In genomic region chr22:39049486-39049885, GRCh38 we compare ENCODE assay signal across 4 cellular contexts. TPM values are rescaled to one million over a fixed set of nuclear protein-coding genes. Genes with fewer than 3 reads are reported as not detected.
"Had no signal": no experiment of that assay in that cellular context is flagged by ENCODE, and none has a peak within 500 bp of the region (broad histone marks: within the 10 kb centered on the region; RNA-seq: fewer than 3 reads in every experiment).

No MANE protein-coding gene starts in this region.

RNA-seq across cellular contexts. Expression of gene APOBEC3G, which starts 27.6 kb away (rescaled TPM):
- total RNA-seq: HT-29 had no signal

RNA-seq across cellular contexts. Expression of gene APOBEC3D, which starts 28.6 kb away (rescaled TPM):
- total RNA-seq: HT-29 had no signal

RNA-seq across cellular contexts. Expression of gene APOBEC3H, which starts 47.6 kb away (rescaled TPM):
- total RNA-seq: HT-29, NCI-H460, Right ventricle myocardium superior, SJSA1 had no signal
